ENCODE assay signal across 8 cellular contexts in genomic region chr2:201643216-201643651, GRCh38. TPM values are rescaled to one million over a fixed set of nuclear protein-coding genes. Genes with fewer than 3 reads are reported as not detected.
DNase-seq lines count a peak whose midpoint lies in the region; ATAC-seq and TF ChIP-seq lines count a peak whose summit lies in the region.

A gene with protein sequence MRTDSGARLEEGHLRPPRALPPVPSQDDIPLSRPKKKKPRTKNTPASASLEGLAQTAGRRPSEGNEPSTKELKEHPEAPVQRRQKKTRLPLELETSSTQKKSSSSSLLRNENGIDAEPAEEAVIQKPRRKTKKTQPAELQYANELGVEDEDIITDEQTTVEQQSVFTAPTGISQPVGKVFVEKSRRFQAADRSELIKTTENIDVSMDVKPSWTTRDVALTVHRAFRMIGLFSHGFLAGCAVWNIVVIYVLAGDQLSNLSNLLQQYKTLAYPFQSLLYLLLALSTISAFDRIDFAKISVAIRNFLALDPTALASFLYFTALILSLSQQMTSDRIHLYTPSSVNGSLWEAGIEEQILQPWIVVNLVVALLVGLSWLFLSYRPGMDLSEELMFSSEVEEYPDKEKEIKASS (minus strand): TSS chr2:201643503. CDS start chr2:201643400, 103 bp downstream.

- intact Hi-C loops in activated CD8-positive, alpha-beta T cell treated with anti-CD3 and anti-CD28 coated beads for 36 hours (cut with micrococcal nuclease): loop anchor here (10.0 kb wide), 1 partner anchor 188 kb away; the partner anchor contains the start of genes STRADB and TRAK2

- H3K27me3 Mint-ChIP-seq in activated CD8-positive, alpha-beta T cell treated with anti-CD3 and anti-CD28 coated beads for 36 hours: no peaks in the 10 kb centered on the region
- H3K27me3 Mint-ChIP-seq in naive thymus-derived CD8-positive, alpha-beta T cell: no peaks in the 10 kb centered on the region
- no peaks in the 10 kb centered on the region for H3K27me3 Mint-ChIP-seq in type B pancreatic cell

- H3K79me2 ChIP-seq in GM23248 (ENCODE audit: insufficient read depth): peaks cover 45% of the 10 kb centered on the region
- peaks cover 30% of the 10 kb centered on the region for H3K79me2 ChIP-seq in Karpas-422 (ENCODE audit: low read length)

- CTCF ChIA-PET in activated CD8-positive, alpha-beta T cell treated with anti-CD3 and anti-CD28 coated beads for 36 hours (lab: Charles Lee): interaction anchor here (0.6 to 1.4 kb wide), 3 partner anchors 138 to 411 kb away, joined by 3 to 4 read pairs (median 3); partner anchors contain the start of gene ALS2

- H3K27me3 ChIP-seq in GM23248 (replicated peaks; ENCODE audit: insufficient read depth) (no peaks in the 10 kb centered on the region), Karpas-422 (ENCODE audit: low read length) (no peaks in the 10 kb centered on the region)

- H3K9me3 ChIP-seq in GM23248 (ENCODE audit: low read depth) (no peaks in the 10 kb centered on the region), Karpas-422 (ENCODE audit: low read length) (no peaks in the 10 kb centered on the region)

- H3K9ac ChIP-seq in GM23248: peak within 1 kb of the TSS; percentile 99
- peak within 1 kb of the TSS; percentile 94 for H3K9ac ChIP-seq in Karpas-422 (ENCODE audit: low read length)

- H2AFZ ChIP-seq in GM23248: peak within 1 kb of the TSS; percentile 87
- H2AFZ ChIP-seq in Karpas-422 (ENCODE audit: low read length): peak within 1 kb of the TSS; percentile 73

- TF ChIP-seq CTCF in activated CD8-positive, alpha-beta T cell treated with anti-CD3 and anti-CD28 coated beads for 36 hours (IDR thresholded peaks at IDR 0.05): no peak
- TF ChIP-seq CTCF in type B pancreatic cell (conservative IDR thresholded peaks at IDR 0.05): no peak

- peak within 1 kb of the TSS; percentile 88 for H3K27ac Mint-ChIP-seq in activated CD8-positive, alpha-beta T cell treated with anti-CD3 and anti-CD28 coated beads for 36 hours
- H3K27ac Mint-ChIP-seq in naive thymus-derived CD8-positive, alpha-beta T cell: peak within 1 kb of the TSS; percentile 93 to 100 (median 98)
- H3K27ac Mint-ChIP-seq in type B pancreatic cell: peak within 1 kb of the TSS; percentile 98

- H3K36me3 Mint-ChIP-seq in activated CD8-positive, alpha-beta T cell treated with anti-CD3 and anti-CD28 coated beads for 36 hours (ENCODE audit: low read depth): no peaks in the 10 kb centered on the region
- no peaks in the 10 kb centered on the region for H3K36me3 Mint-ChIP-seq in naive thymus-derived CD8-positive, alpha-beta T cell
- peaks cover 4% of the 10 kb centered on the region for H3K36me3 Mint-ChIP-seq in type B pancreatic cell

- DNase-seq in DMS79 treated with DMSO at 0.1 percent for 48 hours (lab: John Stamatoyannopoulos, UW): peak; percentile 55
- DNase-seq in DMS79 (lab: John Stamatoyannopoulos, UW): no peak
- peak; percentile 80 for DNase-seq in GM23248
- DNase-seq in Karpas-422: peak; percentile 75
- DNase-seq in activated CD8-positive, alpha-beta T cell treated with anti-CD3 and anti-CD28 coated beads for 36 hours: peak; percentile 69
- DNase-seq in fibroblast of gingiva (ENCODE audit: low read depth): peak; percentile 29
- DNase-seq in naive thymus-derived CD8-positive, alpha-beta T cell: peak in 9 of 10 donors; percentile 40 to 82 (median 56)
- DNase-seq in type B pancreatic cell (ENCODE audit: extremely low spot score, unreplicated experiment): no peak

- peak within 1 kb of the TSS; percentile 91 for H3K4me3 ChIP-seq in GM23248
- H3K4me3 ChIP-seq in Karpas-422 (ENCODE audit: low read length): peak within 1 kb of the TSS; percentile 84

- peak within 1 kb of the TSS; percentile 94 for H3K4me2 ChIP-seq in GM23248 (ENCODE audit: unreplicated experiment)
- H3K4me2 ChIP-seq in Karpas-422 (ENCODE audit: low read depth, low read length, poor library complexity, severe bottlenecking): peak within 1 kb of the TSS; percentile 90

- H4K20me1 ChIP-seq in GM23248 (ENCODE audit: insufficient read depth) (no peaks in the 10 kb centered on the region), Karpas-422 (ENCODE audit: insufficient read depth, low read depth, low read length) (no peaks in the 10 kb centered on the region)

- H3K4me1 ChIP-seq in GM23248 (ENCODE audit: insufficient read depth) (peaks cover 15% of the 10 kb centered on the region), Karpas-422 (ENCODE audit: low read length) (peaks cover 16% of the 10 kb centered on the region)

- peaks cover 15% of the 10 kb centered on the region; the same call in 1 of the 2 replicates for H3F3A ChIP-seq in GM23248 (ENCODE audit: insufficient read depth)

- 0 out of 2 replicates have a peak, but pooled peaks cover 5% of the 10 kb centered on the region for H3K36me3 ChIP-seq in GM23248 (ENCODE audit: low read depth)
- peaks cover 6% of the 10 kb centered on the region; the same call in 1 of the 2 replicates for H3K36me3 ChIP-seq in Karpas-422 (ENCODE audit: insufficient read depth, low read length)

- ATAC-seq in activated CD8-positive, alpha-beta T cell treated with anti-CD3 and anti-CD28 coated beads for 36 hours: peak; percentile 59
- peak; percentile 61 to 69 for ATAC-seq in naive thymus-derived CD8-positive, alpha-beta T cell

- in situ Hi-C loops in GM23248 (cut with MboI): no loop called here

- no peaks in the 10 kb centered on the region for H3K9me3 Mint-ChIP-seq in activated CD8-positive, alpha-beta T cell treated with anti-CD3 and anti-CD28 coated beads for 36 hours
- no peaks in the 10 kb centered on the region for H3K9me3 Mint-ChIP-seq in naive thymus-derived CD8-positive, alpha-beta T cell
- H3K9me3 Mint-ChIP-seq in type B pancreatic cell: no peaks in the 10 kb centered on the region

- H3K4me1 Mint-ChIP-seq in activated CD8-positive, alpha-beta T cell treated with anti-CD3 and anti-CD28 coated beads for 36 hours (ENCODE audit: low read depth): peaks cover 11% of the 10 kb centered on the region
- peaks cover 5 to 13% (median 10%) of the 10 kb centered on the region in 4 donors for H3K4me1 Mint-ChIP-seq in naive thymus-derived CD8-positive, alpha-beta T cell
- H3K4me1 Mint-ChIP-seq in type B pancreatic cell (ENCODE audit: unreplicated experiment): peaks cover 11% of the 10 kb centered on the region

- peak within 1 kb of the TSS; percentile 82 for H3K4me3 Mint-ChIP-seq in activated CD8-positive, alpha-beta T cell treated with anti-CD3 and anti-CD28 coated beads for 36 hours
- H3K4me3 Mint-ChIP-seq in naive thymus-derived CD8-positive, alpha-beta T cell: peak within 1 kb of the TSS; percentile 81 to 99 (median 96)
- peak within 1 kb of the TSS; percentile 96 for H3K4me3 Mint-ChIP-seq in type B pancreatic cell

- H3K9me2 ChIP-seq in GM23248 (ENCODE audit: insufficient read depth) (no peaks in the 10 kb centered on the region), Karpas-422 (replicated peaks; ENCODE audit: insufficient read depth, low read length) (no peaks in the 10 kb centered on the region)

- 1 to 2% methylated on average over 26 to 30 of the region's 39 CpGs for WGBS in GM23248 (ENCODE audit: low coverage in 1 of 2, low lambda C conversion rate in 2 of 2, missing lambda C conversion rate in 2 of 2), 2 experiments

- POLR2A ChIA-PET in activated CD8-positive, alpha-beta T cell treated with anti-CD3 and anti-CD28 coated beads for 36 hours (lab: Charles Lee): interaction anchor here (1.1 to 2.4 kb wide), 3 partner anchors 10 to 25 kb away, joined by 3 to 9 read pairs (median 3); no protein-coding TSS in a partner anchor
- POLR2A ChIA-PET in naive thymus-derived CD8-positive, alpha-beta T cell (lab: Charles Lee): interaction anchor here (0.9 to 2.2 kb wide), 5 partner anchors 8 to 779 kb away, joined by 3 to 13 read pairs (median 6); partner anchors contain the start of genes ALS2, CLK1, STRADB and TRAK2

- peak within 1 kb of the TSS; percentile 96 for H3K27ac ChIP-seq in GM23248
- peak within 1 kb of the TSS; percentile 71 for H3K27ac ChIP-seq in Karpas-422 (ENCODE audit: low read length)

RNA-seq across cellular contexts. Expression of the gene that starts here (rescaled TPM):
- total RNA-seq in GM23248 (2014; rRNA removed; shearing (Covaris generic)): 57.5 and 77.5 TPM in 2 replicates
- 92.7 and 95.5 TPM in 2 replicates for polyA plus RNA-seq in GM23248 (2016; fragmentation: Nextera tagmentation; extraction: Ambion mirVana)
- total RNA-seq in Karpas-422 (2014; rRNA removed; shearing (Covaris generic); ENCODE audit: low replicate concordance): 23.4 and 40.9 TPM in 2 replicates
- 10 to 100 TPM; 14.3 to 16.3 TPM for total RNA-seq in activated CD8-positive, alpha-beta T cell treated with anti-CD3 and anti-CD28 coated beads for 36 hours
- total RNA-seq in naive thymus-derived CD8-positive, alpha-beta T cell: 1 to 10 TPM; 5.5 to 9.8 TPM
- 1 to 10 TPM; 4.3 to 5.7 (median 4.8) TPM for polyA plus RNA-seq in naive thymus-derived CD8-positive, alpha-beta T cell
- total RNA-seq in type B pancreatic cell (ENCODE audit: low replicate concordance): 22.7 and 43.2 TPM in 2 replicates

Comparison
In these comparisons a context has a peak if more than half of its experiments do, and no peak if none do; other contexts are left out.
1. RNA of the gene that starts here (polyA plus RNA-seq): 92.7 to 95.5 TPM in GM23248; 4.3 to 5.7 TPM in naive thymus-derived CD8-positive, alpha-beta T cell; every median in the first group is over 10 times any median in the second.
2. DNase-seq: peak in DMS79 treated with DMSO at 0.1 percent for 48 hours (single experiment), GM23248 (single experiment), Karpas-422 (single experiment), activated CD8-positive, alpha-beta T cell treated with anti-CD3 and anti-CD28 coated beads for 36 hours (single experiment), fibroblast of gingiva (single experiment) and naive thymus-derived CD8-positive, alpha-beta T cell (9 of 10); none in DMS79 (single experiment) and type B pancreatic cell (single experiment).
3. Peak in every context shown above with its lines, with median percentiles within 50 percentile points of each other: H3K27ac Mint-ChIP-seq and H3K4me3 Mint-ChIP-seq.